In the genomic region with DNA sequence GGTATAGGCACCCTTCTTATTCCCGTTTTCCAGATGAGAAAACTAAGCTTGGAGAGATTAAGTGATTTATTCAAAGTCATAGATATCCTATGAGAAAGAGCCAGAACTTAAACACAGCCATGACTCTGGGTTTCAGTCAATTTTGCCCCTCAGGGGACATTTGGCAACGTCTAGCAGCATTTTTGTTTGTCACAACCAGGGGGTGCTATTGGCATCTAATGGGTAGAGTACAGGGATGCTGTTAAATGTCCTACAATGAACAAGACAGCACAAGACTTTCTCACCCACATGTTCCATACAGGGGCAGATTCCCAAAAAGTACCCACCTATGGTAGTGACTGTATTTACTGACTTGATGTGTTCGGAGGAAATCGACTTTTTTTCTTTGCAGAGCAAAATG, we compare ENCODE assay signal across 8 cellular contexts. TPM values are rescaled to one million over a fixed set of nuclear protein-coding genes. Genes with fewer than 3 reads are reported as not detected.
DNase-seq lines count a peak whose midpoint lies in the region; ATAC-seq and TF ChIP-seq lines count a peak whose summit lies in the region.

No MANE protein-coding gene starts in this region.

- no peak overlapping the region for H3K4me3 ChIP-seq in endodermal cell (ENCODE audit: low read length)
- no peak overlapping the region for H3K4me3 ChIP-seq in smooth muscle cell

- 49 to 52% methylated on average over 3 to 4 of the region's 4 CpGs for WGBS in endodermal cell (ENCODE audit: insufficient coverage in 1 of 2, insufficient read length in 1 of 2), 2 experiments
- 40% methylated on average over 4 of the region's 4 CpGs for WGBS in smooth muscle cell (ENCODE audit: low lambda C conversion rate)

- no peaks in the 10 kb centered on the region for H3K79me2 ChIP-seq in smooth muscle cell (ENCODE audit: low read depth)

- H3K27ac ChIP-seq in endodermal cell (ENCODE audit: low read depth, low read length) (no peak overlapping the region), smooth muscle cell (ENCODE audit: low read depth) (no peak overlapping the region)

- H3F3A ChIP-seq in smooth muscle cell (ENCODE audit: low read depth), result no peaks in the 10 kb centered on the region

- H3K4me1 ChIP-seq in endodermal cell (ENCODE audit: control insufficient read depth, insufficient read depth, low read length) (no peaks in the 10 kb centered on the region), smooth muscle cell (ENCODE audit: low read depth) (no peaks in the 10 kb centered on the region)

- peak; percentile 86 for TF ChIP-seq CTCF in endodermal cell (conservative IDR thresholded peaks at IDR 0.05)
- TF ChIP-seq CTCF in smooth muscle cell (IDR thresholded peaks at IDR 0.05; ENCODE audit: borderline replicate concordance, insufficient read depth, poor library complexity, severe bottlenecking), result peak; percentile 67

- H3K9me3 ChIP-seq in endodermal cell (ENCODE audit: control insufficient read depth, low read length) (no peaks in the 10 kb centered on the region), smooth muscle cell (replicated peaks; ENCODE audit: low read depth) (no peaks in the 10 kb centered on the region)

- no peak for ATAC-seq in activated T-cell treated with anti-CD3 and anti-CD28 coated beads, Interleukin-2, amount 50 U/mL, for 4 hours
- no peak for ATAC-seq in HG03571 (IDR thresholded peaks at IDR 0.05; ENCODE audit: unreplicated experiment)

- no peak overlapping the region for H3K4me2 ChIP-seq in smooth muscle cell

- H4K20me1 ChIP-seq in smooth muscle cell (ENCODE audit: low read depth), result no peaks in the 10 kb centered on the region

- no peak overlapping the region for H3K9ac ChIP-seq in endodermal cell (ENCODE audit: extremely low read depth, low read length, poor library complexity, severe bottlenecking)
- no peak overlapping the region for H3K9ac ChIP-seq in smooth muscle cell (ENCODE audit: low read depth)

- H3K27me3 Mint-ChIP-seq in endodermal cell (ENCODE audit: insufficient read depth), result peaks cover 19% of the 10 kb centered on the region
- H3K27me3 Mint-ChIP-seq in activated T-cell treated with anti-CD3 and anti-CD28 coated beads, Interleukin-2, amount 50 U/mL, for 4 hours (ENCODE audit: low read depth), result peaks cover 38% of the 10 kb centered on the region

- H3K4me3 Mint-ChIP-seq in endodermal cell, result no peak overlapping the region
- H3K4me3 Mint-ChIP-seq in activated T-cell treated with anti-CD3 and anti-CD28 coated beads, Interleukin-2, amount 50 U/mL, for 4 hours, result no peak overlapping the region

- H2AFZ ChIP-seq in smooth muscle cell (ENCODE audit: low read depth), result no peak overlapping the region

- H3K36me3 ChIP-seq in endodermal cell (ENCODE audit: control insufficient read depth, insufficient read depth, low read length), result no peaks in the 10 kb centered on the region
- H3K36me3 ChIP-seq in smooth muscle cell (ENCODE audit: low read depth), result no peaks in the 10 kb centered on the region

- H3K9me3 Mint-ChIP-seq in endodermal cell, result no peaks in the 10 kb centered on the region
- no peaks in the 10 kb centered on the region for H3K9me3 Mint-ChIP-seq in activated T-cell treated with anti-CD3 and anti-CD28 coated beads, Interleukin-2, amount 50 U/mL, for 4 hours

- H3K27me3 ChIP-seq in endodermal cell (ENCODE audit: control insufficient read depth, insufficient read depth, low read length, poor library complexity, severe bottlenecking) (peaks cover 11% of the 10 kb centered on the region), smooth muscle cell (ENCODE audit: low read depth) (peaks cover 44% of the 10 kb centered on the region)

- H3K27ac Mint-ChIP-seq in endodermal cell, result no peak overlapping the region

- peaks cover 26% of the 10 kb centered on the region for H3K4me1 Mint-ChIP-seq in endodermal cell
- H3K4me1 Mint-ChIP-seq in activated T-cell treated with anti-CD3 and anti-CD28 coated beads, Interleukin-2, amount 50 U/mL, for 4 hours (ENCODE audit: low read depth), result no peaks in the 10 kb centered on the region

- no peaks in the 10 kb centered on the region for H3K36me3 Mint-ChIP-seq in endodermal cell (ENCODE audit: low read depth)
- H3K36me3 Mint-ChIP-seq in activated T-cell treated with anti-CD3 and anti-CD28 coated beads, Interleukin-2, amount 50 U/mL, for 4 hours (ENCODE audit: insufficient read depth), result no peaks in the 10 kb centered on the region

- peak; percentile 42 to 74 for DNase-seq in NCI-H526 (lab: John Stamatoyannopoulos, UW)
- DNase-seq in NCI-H526 treated with DMSO at 0.1 percent for 48 hours (lab: John Stamatoyannopoulos, UW), result no peak
- peak; percentile 3 for DNase-seq in NCI-H446 treated with DMSO at 0.1 percent for 48 hours (lab: John Stamatoyannopoulos, UW)
- peak; percentile 67 for DNase-seq in endodermal cell
- no peak for DNase-seq in smooth muscle cell (lab: John Stamatoyannopoulos, UW; ENCODE audit: unreplicated experiment)
- no peak for DNase-seq in activated T-cell treated with anti-CD3 and anti-CD28 coated beads, Interleukin-2, amount 50 U/mL, for 4 hours
- DNase-seq in superior temporal gyrus (ENCODE audit: extremely low spot score), result no peak

RNA-seq across cellular contexts. Expression of gene SHISA9, which starts 4.8 kb away (rescaled TPM):
- total RNA-seq in endodermal cell (10 to 100 TPM in 1 of 2 donors, 1 to 10 TPM in 1; 5.2 to 27.8 TPM), smooth muscle cell (0.04 and 0.09 TPM in 2 replicates)
- polyA plus RNA-seq in endodermal cell (2013, experiment 1 of 2), result 9.4 TPM
- polyA plus RNA-seq in endodermal cell (2013, experiment 2 of 2), result 10.7 TPM
- polyA plus RNA-seq in smooth muscle cell, result not detected in 2 replicates
- total RNA-seq in activated T-cell treated with anti-CD3 and anti-CD28 coated beads, Interleukin-2, amount 50 U/mL, for 4 hours, result under 1 TPM; 0.08 to 0.20 (median 0.13) TPM

Comparison
In these comparisons a context has a peak if more than half of its experiments do, and no peak if none do; other contexts are left out.
1. DNase-seq: peak in NCI-H526 (2 of 2), NCI-H446 treated with DMSO at 0.1 percent for 48 hours (single experiment) and endodermal cell (single experiment); none in NCI-H526 treated with DMSO at 0.1 percent for 48 hours (single experiment), smooth muscle cell (single experiment), activated T-cell treated with anti-CD3 and anti-CD28 coated beads, Interleukin-2, amount 50 U/mL, for 4 hours (single experiment) and superior temporal gyrus (single experiment).